Comparison of ENCODE assay signal across 1 cellular context in genomic region chr21:43809853-43810504, GRCh38.
TF ChIP-seq lines count a peak whose summit lies in the region.

No MANE protein-coding gene starts in this region.

TF ChIP-seq in H1, 55 proteins besides CTCF, POLR2A, EP300 and RAD21:
- TF ChIP-seq MAFK (IDR thresholded peaks at IDR 0.05; ENCODE audit: low read depth, low read length): no peak
- no peak for TF ChIP-seq TCF12 (IDR thresholded peaks at IDR 0.05; ENCODE audit: low read depth, low read length)
- no peak for TF ChIP-seq CBX5 (IDR thresholded peaks at IDR 0.05; ENCODE audit: low read depth, low read length)
- TF ChIP-seq SIX5 (IDR thresholded peaks at IDR 0.05; ENCODE audit: low read depth, low read length): no peak
- TF ChIP-seq, protein P1, sequence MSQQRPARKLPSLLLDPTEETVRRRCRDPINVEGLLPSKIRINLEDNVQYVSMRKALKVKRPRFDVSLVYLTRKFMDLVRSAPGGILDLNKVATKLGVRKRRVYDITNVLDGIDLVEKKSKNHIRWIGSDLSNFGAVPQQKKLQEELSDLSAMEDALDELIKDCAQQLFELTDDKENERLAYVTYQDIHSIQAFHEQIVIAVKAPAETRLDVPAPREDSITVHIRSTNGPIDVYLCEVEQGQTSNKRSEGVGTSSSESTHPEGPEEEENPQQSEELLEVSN (IDR thresholded peaks at IDR 0.05): no peak
